In the genomic region with DNA sequence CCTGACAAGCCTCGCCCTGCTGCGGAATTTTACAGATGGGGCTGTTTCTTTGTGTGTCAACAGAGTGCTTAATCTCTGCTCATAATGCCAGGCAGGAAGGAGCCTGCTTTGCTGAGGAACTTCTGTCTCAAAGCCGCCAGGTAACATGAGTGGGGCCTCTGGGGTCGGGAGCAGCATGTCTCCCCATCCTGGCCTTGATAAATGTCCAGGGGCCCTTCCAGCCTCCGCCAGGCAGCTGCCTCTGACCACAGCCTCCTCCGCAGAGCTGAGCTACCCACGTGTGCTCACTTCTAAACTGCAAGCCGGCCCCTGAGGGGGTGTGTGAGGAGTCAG, we compare ENCODE assay signal across 12 cellular contexts.
A peak's percentile ranks its signal among the peaks of the same experiment; 100 is the strongest.
DNase-seq lines count a peak whose midpoint lies in the region; ATAC-seq and TF ChIP-seq lines count a peak whose summit lies in the region.
"Had no signal": no experiment of that assay in that cellular context is flagged by ENCODE, and none has a peak within 500 bp of the region (broad histone marks: within the 10 kb centered on the region; RNA-seq: fewer than 3 reads in every experiment).

No MANE protein-coding gene starts in this region.

- ATAC-seq in GM19328 (IDR thresholded peaks at IDR 0.05; ENCODE audit: unreplicated experiment) (no peak), HG03439 (IDR thresholded peaks at IDR 0.05; ENCODE audit: unreplicated experiment) (no peak)
- ATAC-seq: GM12878 had no signal

- WGBS in esophagus squamous epithelium, 2 donors = 39 to 52% methylated on average over 6 to 8 of the region's 8 CpGs

- TF ChIP-seq CTCF in esophagus squamous epithelium (IDR thresholded peaks at IDR 0.05) = no peak

- H3K4me3 ChIP-seq in esophagus squamous epithelium = no peak overlapping the region
- no peak overlapping the region for H3K4me3 ChIP-seq in rectal smooth muscle tissue (ENCODE audit: low read length)
- H3K4me3 ChIP-seq: GM12878 had no signal

- no peaks in the 10 kb centered on the region for H3K9me3 ChIP-seq in esophagus squamous epithelium

- H3K4me1 ChIP-seq in esophagus squamous epithelium (peaks cover 61 to 98% (median 70%) of the 10 kb centered on the region in 3 donors), rectal smooth muscle tissue (ENCODE audit: control insufficient read depth, insufficient read depth, low read length) (peaks cover 50% of the 10 kb centered on the region)

- H3K27ac ChIP-seq in esophagus squamous epithelium = peak overlapping the region; percentile 78 to 90 (median 84)
- peak overlapping the region; percentile 77 for H3K27ac ChIP-seq in rectal smooth muscle tissue (ENCODE audit: low read depth, low read length)

- intact Hi-C loops in esophagus squamous epithelium (cut with DNase I) = loop anchor here (10.0 kb wide), 1 partner anchor 108 kb away; no protein-coding TSS in a partner anchor

- no peak for TF ChIP-seq POLR2A in esophagus squamous epithelium (IDR thresholded peaks at IDR 0.05)

- H3K27me3 ChIP-seq in esophagus squamous epithelium = no peaks in the 10 kb centered on the region
- no peaks in the 10 kb centered on the region for H3K27me3 ChIP-seq in rectal smooth muscle tissue (ENCODE audit: control insufficient read depth, insufficient read depth, low read length)

- no peak overlapping the region for H3K9ac ChIP-seq in rectal smooth muscle tissue (ENCODE audit: low read length)

- H3K36me3 ChIP-seq in esophagus squamous epithelium = no peaks in the 10 kb centered on the region
- H3K36me3 ChIP-seq in rectal smooth muscle tissue (ENCODE audit: control insufficient read depth, insufficient read depth, low read length) = no peaks in the 10 kb centered on the region

- peak; percentile 92 for DNase-seq in ELF-1 (ENCODE audit: low read depth, low spot score)
- peak; percentile 88 for DNase-seq in NCI-H82 (lab: John Stamatoyannopoulos, UW)
- no peak for DNase-seq in esophagus squamous epithelium (lab: John Stamatoyannopoulos, UW)
- DNase-seq in occipital lobe (lab: John Stamatoyannopoulos, UW) = no peak
- DNase-seq in NCI-H510A (lab: John Stamatoyannopoulos, UW) = no peak
- DNase-seq: activated B cell treated with CpG ODN at 0.5 μM for 24 hours; CD4-positive, CD25-positive, alpha-beta regulatory T cell; Kasumi-1 had no signal

Comparison
In these comparisons a context has a peak if more than half of its experiments do, and no peak if none do; other contexts are left out.
1. DNase-seq: peak in ELF-1 (single experiment) and NCI-H82 (single experiment); none in esophagus squamous epithelium (single experiment), occipital lobe (single experiment) and NCI-H510A (single experiment).